ENCODE assay signal across 10 cellular contexts in the genomic region with DNA sequence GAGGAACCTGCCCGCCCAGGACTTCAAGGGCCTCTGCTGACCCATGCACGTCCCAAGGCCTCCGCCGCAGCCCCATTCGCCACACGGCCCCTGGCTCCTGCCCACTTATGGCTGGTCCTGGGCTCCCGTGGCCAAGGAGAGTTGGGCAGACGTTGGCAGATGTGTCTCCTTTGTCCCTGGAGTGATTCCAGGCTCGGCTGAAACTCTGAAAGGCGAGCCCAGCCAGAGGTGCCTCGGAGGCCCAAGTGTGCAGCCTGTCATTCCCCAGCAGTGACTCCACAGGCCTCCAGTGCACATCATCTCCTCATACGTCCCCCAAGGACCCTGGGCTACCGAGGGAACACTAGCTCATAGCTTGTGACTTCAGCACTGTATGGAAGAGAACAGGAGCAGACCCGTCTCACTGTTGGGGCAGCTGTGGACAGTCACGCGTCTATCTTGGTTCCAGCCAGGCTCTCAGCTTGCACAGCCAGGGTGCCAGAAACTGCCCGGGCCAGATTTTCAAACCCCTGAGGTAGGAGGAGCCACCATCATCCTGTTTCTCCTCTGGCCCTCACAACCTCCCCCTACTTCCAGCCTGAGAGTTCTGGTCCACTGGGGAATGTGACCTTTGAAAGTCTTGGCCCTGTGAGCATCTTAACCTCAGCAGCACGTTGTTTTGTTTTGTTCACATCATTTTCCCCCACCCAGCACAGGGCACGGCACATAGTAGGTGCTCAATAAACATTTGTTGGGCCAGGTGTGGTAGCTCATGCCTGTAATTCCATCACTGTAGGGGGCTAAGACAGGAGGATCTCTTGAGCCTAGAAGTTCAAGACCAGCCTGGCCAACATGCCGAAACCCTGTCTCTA. TPM values are rescaled to one million over a fixed set of nuclear protein-coding genes. Genes with fewer than 3 reads are reported as not detected.
DNase-seq lines count a peak whose midpoint lies in the region; ATAC-seq and TF ChIP-seq lines count a peak whose summit lies in the region.
"Had no signal": no experiment of that assay in that cellular context is flagged by ENCODE, and none has a peak within 500 bp of the region (broad histone marks: within the 10 kb centered on the region; RNA-seq: fewer than 3 reads in every experiment).

No MANE protein-coding gene starts in this region.

- H2AFZ ChIP-seq in mesenchymal stem cell (ENCODE audit: low read depth, low read length): no peak overlapping the region

- no peaks in the 10 kb centered on the region for H3K36me3 ChIP-seq in mesenchymal stem cell (ENCODE audit: control insufficient read depth in 1 of 2, insufficient read depth in 2 of 2, low read depth in 1 of 2, low read length in 2 of 2)
- no peaks in the 10 kb centered on the region for H3K36me3 ChIP-seq in tibial artery

- peak overlapping the region; percentile 31 to 35 for H3K18ac ChIP-seq in mesenchymal stem cell (ENCODE audit: low read depth in 1 of 2, low read length in 2 of 2)

- no peak for ATAC-seq in HG03097 (IDR thresholded peaks at IDR 0.05; ENCODE audit: low FRiP score, unreplicated experiment)

- H3K27me3 Mint-ChIP-seq in chondrocyte (ENCODE audit: low read depth) (peaks cover 2% of the 10 kb centered on the region), Calu3 (ENCODE audit: unreplicated experiment) (no peaks in the 10 kb centered on the region)
- H3K27me3 Mint-ChIP-seq: activated naive CD4-positive, alpha-beta T cell treated with anti-CD3 and anti-CD28 coated beads, Interleukin-2, amount 50 U/mL, for 24 hours; natural killer cell treated with Interleukin-12 subunit alpha and Interleukin-12 subunit beta and Interleukin-15 and Interleukin-18, amount 100 ng/mL, for 72 hours had no signal

- in situ Hi-C loops in GM13977 (cut with MboI; ENCODE audit: low pct_unique_long_range_greater_than_20kb, low sequenced_read_pairs, unreplicated experiment): no loop called here

- H3K4me3 ChIP-seq in mesenchymal stem cell (ENCODE audit: insufficient read depth in 1 of 2, low read depth in 1 of 2, low read length in 2 of 2) (peak overlapping the region in 1 of 2 experiments; percentile 64), tibial artery (peak overlapping the region; percentile 48 to 51)

- H3K4me3 Mint-ChIP-seq in chondrocyte (ENCODE audit: unreplicated experiment) (no peak overlapping the region), Calu3 (ENCODE audit: low read depth, unreplicated experiment) (no peak overlapping the region)
- H3K4me3 Mint-ChIP-seq: activated naive CD4-positive, alpha-beta T cell treated with anti-CD3 and anti-CD28 coated beads, Interleukin-2, amount 50 U/mL, for 24 hours; natural killer cell treated with Interleukin-12 subunit alpha and Interleukin-12 subunit beta and Interleukin-15 and Interleukin-18, amount 100 ng/mL, for 72 hours had no signal

- H3K36me3 Mint-ChIP-seq in chondrocyte (ENCODE audit: low read depth) (no peaks in the 10 kb centered on the region), Calu3 (ENCODE audit: insufficient read depth, unreplicated experiment) (no peaks in the 10 kb centered on the region)
- H3K36me3 Mint-ChIP-seq: activated naive CD4-positive, alpha-beta T cell treated with anti-CD3 and anti-CD28 coated beads, Interleukin-2, amount 50 U/mL, for 24 hours; natural killer cell treated with Interleukin-12 subunit alpha and Interleukin-12 subunit beta and Interleukin-15 and Interleukin-18, amount 100 ng/mL, for 72 hours had no signal

- H3K14ac ChIP-seq in mesenchymal stem cell (ENCODE audit: low read length in 2 of 2): peak overlapping the region in 1 of 2 experiments; percentile 31

- peak overlapping the region; percentile 81 for H3K9ac ChIP-seq in mesenchymal stem cell (ENCODE audit: low read length)

- H3K4me2 ChIP-seq in mesenchymal stem cell (ENCODE audit: low read length, poor library complexity, severe bottlenecking): no peak overlapping the region

- H3K4me1 ChIP-seq in mesenchymal stem cell (ENCODE audit: control insufficient read depth, insufficient read depth, low read depth, low read length): peaks cover 27% of the 10 kb centered on the region
- peaks cover 13 to 59% (median 40%) of the 10 kb centered on the region in 4 donors for H3K4me1 ChIP-seq in tibial artery

- peak overlapping the region; percentile 58 for H4K8ac ChIP-seq in mesenchymal stem cell (ENCODE audit: low read length)

- H4K91ac ChIP-seq in mesenchymal stem cell (ENCODE audit: low read length): peak overlapping the region; percentile 59

- peak overlapping the region; percentile 80 for H3K27ac Mint-ChIP-seq in chondrocyte (ENCODE audit: unreplicated experiment)
- H3K27ac Mint-ChIP-seq in Calu3 (ENCODE audit: unreplicated experiment): no peak overlapping the region
- H3K27ac Mint-ChIP-seq: activated naive CD4-positive, alpha-beta T cell treated with anti-CD3 and anti-CD28 coated beads, Interleukin-2, amount 50 U/mL, for 24 hours had no signal

- H3K4me1 Mint-ChIP-seq in chondrocyte (ENCODE audit: low read depth) (peaks cover 18% of the 10 kb centered on the region), Calu3 (ENCODE audit: low read depth, unreplicated experiment) (peaks cover 22% of the 10 kb centered on the region)
- H3K4me1 Mint-ChIP-seq: activated naive CD4-positive, alpha-beta T cell treated with anti-CD3 and anti-CD28 coated beads, Interleukin-2, amount 50 U/mL, for 24 hours had no signal

- no peak for TF ChIP-seq CTCF in chondrocyte (IDR thresholded peaks at IDR 0.05)
- no peak for TF ChIP-seq CTCF in tibial artery (IDR thresholded peaks at IDR 0.05)
- no peak for TF ChIP-seq CTCF in Calu3 (IDR thresholded peaks at IDR 0.05; ENCODE audit: unreplicated experiment)
- TF ChIP-seq CTCF in GM13977 (IDR thresholded peaks at IDR 0.05; ENCODE audit: extremely low read depth, insufficient read depth, missing control alignments): no peak

- H2AK5ac ChIP-seq in mesenchymal stem cell (ENCODE audit: low read length, severe bottlenecking): peak overlapping the region; percentile 31

- no peaks in the 10 kb centered on the region for H3K9me3 Mint-ChIP-seq in chondrocyte (ENCODE audit: low read depth)
- H3K9me3 Mint-ChIP-seq in Calu3 (ENCODE audit: low read depth, unreplicated experiment): no peaks in the 10 kb centered on the region
- H3K9me3 Mint-ChIP-seq: activated naive CD4-positive, alpha-beta T cell treated with anti-CD3 and anti-CD28 coated beads, Interleukin-2, amount 50 U/mL, for 24 hours; natural killer cell treated with Interleukin-12 subunit alpha and Interleukin-12 subunit beta and Interleukin-15 and Interleukin-18, amount 100 ng/mL, for 72 hours had no signal

- peak overlapping the region; percentile 3 to 54 for H2BK12ac ChIP-seq in mesenchymal stem cell (ENCODE audit: low read length in 2 of 2)

- intact Hi-C loops in tibial artery (cut with DNase I; ENCODE audit: low total_unique reads): no loop called here
- intact Hi-C loops in Calu3 (cut with micrococcal nuclease; ENCODE audit: unreplicated experiment): no loop called here

- H3K23ac ChIP-seq in mesenchymal stem cell (ENCODE audit: low read length in 2 of 2): no peak overlapping the region

- no peak overlapping the region for H2BK5ac ChIP-seq in mesenchymal stem cell (ENCODE audit: low read depth, low read length, poor library complexity, severe bottlenecking)

- peak overlapping the region; percentile 60 for H2BK15ac ChIP-seq in mesenchymal stem cell (ENCODE audit: low read depth, poor library complexity, severe bottlenecking)

- WGBS in mesenchymal stem cell: 86% methylated on average over 20 of the region's 20 CpGs

- peak; percentile 17 for DNase-seq in DMS53 (lab: John Stamatoyannopoulos, UW)
- DNase-seq in DMS53 treated with DMSO at 0.1 percent for 48 hours (lab: John Stamatoyannopoulos, UW; ENCODE audit: unreplicated experiment): no peak
- DNase-seq in chondrocyte (ENCODE audit: low spot score): peak; percentile 50
- no peak for DNase-seq in mesenchymal stem cell
- peak; percentile 84 to 96 for DNase-seq in tibial artery
- DNase-seq in Calu3: no peak
- no peak for DNase-seq in GM13977 (ENCODE audit: low spot score)

- BruUV-seq in Calu3 (replicated peaks; lab: Mats Ljungman, UMichigan): no TSS peak

- H3K27me3 ChIP-seq in mesenchymal stem cell (ENCODE audit: control insufficient read depth in 1 of 2, insufficient read depth in 1 of 2, low read length in 2 of 2): no peaks in the 10 kb centered on the region
- no peaks in the 10 kb centered on the region for H3K27me3 ChIP-seq in tibial artery

- H3K9me3 ChIP-seq in mesenchymal stem cell (ENCODE audit: control insufficient read depth, low read length) (no peaks in the 10 kb centered on the region), tibial artery (no peaks in the 10 kb centered on the region)

- H3K27ac ChIP-seq in mesenchymal stem cell (ENCODE audit: low read length, poor library complexity, severe bottlenecking) (no peak overlapping the region), tibial artery (peak overlapping the region; percentile 92 to 98)

- H3K4ac ChIP-seq in mesenchymal stem cell (ENCODE audit: low read depth in 1 of 2, low read length in 2 of 2): peak overlapping the region; percentile 4 to 35

- CTCF ChIA-PET in Calu3 (lab: Charles Lee): interaction anchor here (1.1 to 1.2 kb wide), 3 partner anchors 10 to 32 kb away, joined by 3 to 5 read pairs (median 4); no protein-coding TSS in a partner anchor

- H3K79me1 ChIP-seq in mesenchymal stem cell (replicated peaks; ENCODE audit: low read length, poor library complexity, severe bottlenecking): no peaks in the 10 kb centered on the region

- H2BK120ac ChIP-seq in mesenchymal stem cell (ENCODE audit: low read depth, low read length): no peak overlapping the region

RNA-seq across cellular contexts. Expression of gene PSMA6, which starts 50.2 kb away (rescaled TPM):
- total RNA-seq in chondrocyte: 129 to 167 TPM (median 137 TPM) in 3 replicates
- 290 TPM for polyA plus RNA-seq in mesenchymal stem cell (2013, experiment 1 of 2)
- 302 TPM for polyA plus RNA-seq in mesenchymal stem cell (2013, experiment 2 of 2)
- 297 and 341 TPM in 2 replicates for total RNA-seq in Calu3 (2022)

Comparison
In these comparisons a context has a peak if more than half of its experiments do, and no peak if none do; other contexts are left out.
1. DNase-seq: peak in DMS53 (single experiment), chondrocyte (single experiment) and tibial artery (2 of 2); none in DMS53 treated with DMSO at 0.1 percent for 48 hours (single experiment), mesenchymal stem cell (single experiment), Calu3 (single experiment) and GM13977 (single experiment).